10 cellular contexts compared by ENCODE assay signal in genomic region chr11:122983438-122984185, GRCh38. TPM values are rescaled to one million over a fixed set of nuclear protein-coding genes. Genes with fewer than 3 reads are reported as not detected.
DNase-seq lines count a peak whose midpoint lies in the region; ATAC-seq, FAIRE-seq and TF ChIP-seq lines count a peak whose summit lies in the region.
"Had no signal": no experiment of that assay in that cellular context is flagged by ENCODE, and none has a peak within 500 bp of the region (broad histone marks: within the 10 kb centered on the region; RNA-seq: fewer than 3 reads in every experiment).

No MANE protein-coding gene starts in this region.

- H3K36me3 ChIP-seq in keratinocyte (ENCODE audit: control insufficient read depth in 2 of 2, extremely low read depth in 1 of 2, insufficient read depth in 2 of 2, low read length in 2 of 2) (no peaks in the 10 kb centered on the region), suprapubic skin (no peaks in the 10 kb centered on the region)

- no peak for DNase-seq in activated CD4-positive, alpha-beta T cell treated with anti-CD3 and anti-CD28 coated beads, Interleukin-2, amount 10 ng/mL, durations not matched to agents 24 days and 14 days
- no peak for DNase-seq in activated CD4-positive, alpha-beta T cell treated with anti-CD3 and anti-CD28 coated beads for 4 hours
- DNase-seq in activated T-cell treated with anti-CD3 and anti-CD28 coated beads, Interleukin-2, amount 50 U/mL, for 72 hours, result no peak
- DNase-seq in keratinocyte (ENCODE audit: low read depth, low spot score) (no peak), suprapubic skin (ENCODE audit: low spot score in 2 of 2) (no peak), GF-D8 (lab: John Stamatoyannopoulos, UW) (no peak), GM19240 (ENCODE audit: insufficient read length, low spot score) (no peak)
- DNase-seq: activated CD4-positive, alpha-beta T cell treated with anti-CD3 and anti-CD28 coated beads, Interleukin-2, amount 50 U/mL, for 1 hour had no signal

- no peak overlapping the region for H3K27ac Mint-ChIP-seq in activated CD4-positive, alpha-beta T cell treated with anti-CD3 and anti-CD28 coated beads, Interleukin-2, amount 10 ng/mL, durations not matched to agents 24 days and 14 days
- peak overlapping the region; percentile 46 for H3K27ac Mint-ChIP-seq in activated T-cell treated with anti-CD3 and anti-CD28 coated beads, Interleukin-2, amount 50 U/mL, for 72 hours

- TF ChIP-seq CTCF in keratinocyte (optimal IDR thresholded peaks at IDR 0.05 in 1 of 3, IDR thresholded peaks at IDR 0.05 in 1 of 3, conservative IDR thresholded peaks at IDR 0.05 in 1 of 3; ENCODE audit: extremely low read depth in 1 of 3, insufficient read depth in 2 of 3, low read length in 3 of 3) (no peak), suprapubic skin (IDR thresholded peaks at IDR 0.05) (no peak)

- intact Hi-C loops in activated CD4-positive, alpha-beta T cell treated with anti-CD3 and anti-CD28 coated beads, Interleukin-2, amount 10 ng/mL, durations not matched to agents 24 days and 14 days (cut with micrococcal nuclease), result loop anchor here (5.0 kb wide), 2 partner anchors 101 to 1884 kb away; partner anchors contain the start of genes JHY and ROBO3

- peaks cover 72% of the 10 kb centered on the region for H3K27me3 ChIP-seq in keratinocyte (ENCODE audit: control insufficient read depth, extremely low read depth, insufficient read depth, low read length)
- peaks cover 91% of the 10 kb centered on the region for H3K27me3 ChIP-seq in suprapubic skin

- no peak overlapping the region for H3K9ac ChIP-seq in keratinocyte (ENCODE audit: control insufficient read depth, extremely low read depth, insufficient read depth, low read length)

- H2AFZ ChIP-seq in keratinocyte (ENCODE audit: control insufficient read depth, low read length), result no peak overlapping the region

- H3K4me1 Mint-ChIP-seq in activated CD4-positive, alpha-beta T cell treated with anti-CD3 and anti-CD28 coated beads, Interleukin-2, amount 10 ng/mL, durations not matched to agents 24 days and 14 days, result peaks cover 16% of the 10 kb centered on the region
- peaks cover 38% of the 10 kb centered on the region for H3K4me1 Mint-ChIP-seq in activated T-cell treated with anti-CD3 and anti-CD28 coated beads, Interleukin-2, amount 50 U/mL, for 72 hours (ENCODE audit: low read depth)

- TF ChIP-seq EP300 in suprapubic skin (IDR thresholded peaks at IDR 0.05), result no peak

- FAIRE-seq in keratinocyte (lab: Jason Lieb, UNC), result no peak

- H3K4me3 Mint-ChIP-seq in activated CD4-positive, alpha-beta T cell treated with anti-CD3 and anti-CD28 coated beads, Interleukin-2, amount 10 ng/mL, durations not matched to agents 24 days and 14 days, result peak overlapping the region; percentile 85
- peak overlapping the region; percentile 89 to 94 for H3K4me3 Mint-ChIP-seq in activated T-cell treated with anti-CD3 and anti-CD28 coated beads, Interleukin-2, amount 50 U/mL, for 72 hours

- H3K9me1 ChIP-seq in keratinocyte (ENCODE audit: control insufficient read depth, extremely low read depth, insufficient read depth, low read length), result no peaks in the 10 kb centered on the region

- dilution Hi-C loops in keratinocyte (cut with MboI; ENCODE audit: extremely low pct_ligation_motif_present, low sequenced_read_pairs), result no loop called here

- peaks cover 3% of the 10 kb centered on the region for H3K36me3 Mint-ChIP-seq in activated CD4-positive, alpha-beta T cell treated with anti-CD3 and anti-CD28 coated beads, Interleukin-2, amount 10 ng/mL, durations not matched to agents 24 days and 14 days (ENCODE audit: low read depth)
- H3K36me3 Mint-ChIP-seq in activated T-cell treated with anti-CD3 and anti-CD28 coated beads, Interleukin-2, amount 50 U/mL, for 72 hours (ENCODE audit: insufficient read depth in 2 of 2), result peaks cover 2% of the 10 kb centered on the region in 2 donors

- H3K4me2 ChIP-seq in keratinocyte (ENCODE audit: control insufficient read depth, extremely low read depth, insufficient read depth, low read depth, low read length), result peak overlapping the region; percentile 73

- H3K27ac ChIP-seq in keratinocyte (ENCODE audit: control insufficient read depth, insufficient read depth, low read length) (no peak overlapping the region), suprapubic skin (no peak overlapping the region)

- 12% methylated on average over 17 of the region's 26 CpGs for WGBS in suprapubic skin

- peaks cover 8% of the 10 kb centered on the region for H4K20me1 ChIP-seq in keratinocyte (ENCODE audit: control insufficient read depth, extremely low read depth, insufficient read depth, low read length)

- no peak for TF ChIP-seq POLR2A in suprapubic skin (IDR thresholded peaks at IDR 0.05)

- ATAC-seq in activated T-cell treated with anti-CD3 and anti-CD28 coated beads, Interleukin-2, amount 50 U/mL, for 72 hours (replicated peaks in 1 of 2), result peak in 1 of 2 donors; percentile 16
- no peak for ATAC-seq in HG02938 (IDR thresholded peaks at IDR 0.05; ENCODE audit: unreplicated experiment)

- H3K9me3 Mint-ChIP-seq in activated CD4-positive, alpha-beta T cell treated with anti-CD3 and anti-CD28 coated beads, Interleukin-2, amount 10 ng/mL, durations not matched to agents 24 days and 14 days, result peaks cover 9% of the 10 kb centered on the region
- H3K9me3 Mint-ChIP-seq in activated T-cell treated with anti-CD3 and anti-CD28 coated beads, Interleukin-2, amount 50 U/mL, for 72 hours, result no peaks in the 10 kb centered on the region

- peaks cover 86% of the 10 kb centered on the region for H3K27me3 Mint-ChIP-seq in activated CD4-positive, alpha-beta T cell treated with anti-CD3 and anti-CD28 coated beads, Interleukin-2, amount 10 ng/mL, durations not matched to agents 24 days and 14 days
- peaks cover 95% of the 10 kb centered on the region for H3K27me3 Mint-ChIP-seq in activated T-cell treated with anti-CD3 and anti-CD28 coated beads, Interleukin-2, amount 50 U/mL, for 72 hours (ENCODE audit: low read depth)

- H3K9me3 ChIP-seq in keratinocyte (ENCODE audit: control insufficient read depth, low read depth, low read length), result no peaks in the 10 kb centered on the region
- H3K9me3 ChIP-seq in suprapubic skin, result no peaks in the 10 kb centered on the region

- H3K4me1 ChIP-seq in keratinocyte (ENCODE audit: control insufficient read depth, extremely low read depth, insufficient read depth, low read length) (peaks cover 4% of the 10 kb centered on the region), suprapubic skin (peaks cover 21% of the 10 kb centered on the region)

- no peaks in the 10 kb centered on the region for H3K79me2 ChIP-seq in keratinocyte (ENCODE audit: control insufficient read depth, insufficient read depth, low read length)

- H3K4me3 ChIP-seq in keratinocyte (ENCODE audit: control insufficient read depth in 2 of 3, extremely low read depth in 1 of 3, insufficient read depth in 2 of 3, low read depth in 1 of 3, low read length in 3 of 3) (peak overlapping the region; percentile 19 to 65 (median 60)), suprapubic skin (peak overlapping the region; percentile 59)

RNA-seq across cellular contexts. Expression of gene BSX, which starts 2.0 kb away (rescaled TPM):
- total RNA-seq in activated CD4-positive, alpha-beta T cell treated with anti-CD3 and anti-CD28 coated beads, Interleukin-2, amount 10 ng/mL, durations not matched to agents 24 days and 14 days, result not detected in 2 replicates
- total RNA-seq in activated T-cell treated with anti-CD3 and anti-CD28 coated beads, Interleukin-2, amount 50 U/mL, for 72 hours, result not detected
- polyA plus RNA-seq in keratinocyte, result not detected in 3 replicates
- polyA plus RNA-seq in keratinocyte (2011; ENCODE audit: low read depth), result not detected
- not detected in 2 replicates for polyA plus RNA-seq in keratinocyte (2011; cell fraction: cytosol; rRNA removed)
- not detected in 2 replicates for polyA plus RNA-seq in keratinocyte (2011; cell fraction: nucleus; rRNA removed)
- polyA plus RNA-seq in keratinocyte (2012; ENCODE audit: low replicate concordance), result not detected in 2 replicates
- polyA minus RNA-seq in keratinocyte, result not detected in 3 replicates
- not detected for polyA minus RNA-seq in keratinocyte (2011; cell fraction: cytosol; rRNA and poly(A)+ RNA removed)
- not detected in 2 replicates for polyA minus RNA-seq in keratinocyte (2011; cell fraction: nucleus; rRNA and poly(A)+ RNA removed)
- not detected for total RNA-seq in suprapubic skin
- total RNA-seq: sciatic nerve had no signal
